Comparison of ENCODE assay signal across 27 cellular contexts in genomic region chr14:61398221-61398620, GRCh38.
DNase-seq lines count a peak whose midpoint lies in the region; ATAC-seq lines count a peak whose summit lies in the region.
"Had no signal": no experiment of that assay in that cellular context is flagged by ENCODE, and none has a peak within 500 bp of the region (broad histone marks: within the 10 kb centered on the region; RNA-seq: fewer than 3 reads in every experiment).

No MANE protein-coding gene starts in this region.

- intact Hi-C loops in activated CD4-positive, alpha-beta T cell treated with anti-CD3 and anti-CD28 coated beads, Interleukin-2, amount 10 ng/mL, durations not matched to agents 24 days and 14 days (cut with micrococcal nuclease): no loop called here

- H3K36me3 Mint-ChIP-seq in activated CD4-positive, alpha-beta T cell treated with anti-CD3 and anti-CD28 coated beads, Interleukin-2, amount 10 ng/mL, durations not matched to agents 24 days and 14 days (ENCODE audit: low read depth): peaks cover 54% of the 10 kb centered on the region
- H3K36me3 Mint-ChIP-seq in stimulated activated naive CD8-positive, alpha-beta T cell treated with anti-CD3 and anti-CD28 coated beads, Interleukin-15, Interleukin-2, amounts not matched to agents 100 ng/mL and 50 ng/mL, for 24 hours (ENCODE audit: low read depth): peaks cover 51% of the 10 kb centered on the region
- H3K36me3 Mint-ChIP-seq in central memory CD8-positive, alpha-beta T cell (ENCODE audit: insufficient read depth): peaks cover 28% of the 10 kb centered on the region
- H3K36me3 Mint-ChIP-seq: naive B cell had no signal

- no peak for DNase-seq in activated CD4-positive, alpha-beta T cell treated with anti-CD3 and anti-CD28 coated beads, Interleukin-2, amount 10 ng/mL, durations not matched to agents 24 days and 14 days
- no peak for DNase-seq in activated CD4-positive, alpha-beta T cell treated with anti-CD3 and anti-CD28 coated beads for 4 hours
- no peak for DNase-seq in stimulated activated naive CD8-positive, alpha-beta T cell treated with anti-CD3 and anti-CD28 coated beads, Interleukin-15, Interleukin-2, amounts not matched to agents 100 U/mL and 50 U/mL, for 24 hours
- no peak for DNase-seq in central memory CD8-positive, alpha-beta T cell (ENCODE audit: low spot score in 2 of 2)
- DNase-seq in NCI-H2171 (lab: John Stamatoyannopoulos, UW): no peak
- DNase-seq in NOMO-1 treated with DMSO at 0.1 percent for 48 hours (lab: John Stamatoyannopoulos, UW; ENCODE audit: unreplicated experiment): no peak
- DNase-seq: activated CD4-positive, alpha-beta T cell treated with anti-CD3 and anti-CD28 coated beads, Interleukin-2, amount 50 U/mL, for 1 hour; activated gamma-delta T cell treated with Interleukin-2 at 50 U/mL for 16 hours; aorta; DMS 273 treated with DMSO at 0.1 percent for 48 hours; effector CD4-positive, alpha-beta T cell; EL; gastrocnemius medialis; lower lobe of right lung; midbrain; naive B cell; NCI-H2107; occipital lobe; Peyer's patch; SHP77; stimulated activated CD4-positive, alpha-beta T cell treated with anti-CD3 and anti-CD28 coated beads, Interleukin-4, amount 100 ng/mL, for 1 hour had no signal

- H3K4me1 Mint-ChIP-seq in activated CD4-positive, alpha-beta T cell treated with anti-CD3 and anti-CD28 coated beads, Interleukin-2, amount 10 ng/mL, durations not matched to agents 24 days and 14 days: peaks cover 66% of the 10 kb centered on the region
- H3K4me1 Mint-ChIP-seq in stimulated activated naive CD8-positive, alpha-beta T cell treated with anti-CD3 and anti-CD28 coated beads, Interleukin-15, Interleukin-2, amounts not matched to agents 100 ng/mL and 50 ng/mL, for 24 hours (ENCODE audit: low read depth): peaks cover 69% of the 10 kb centered on the region
- peaks cover 75% of the 10 kb centered on the region for H3K4me1 Mint-ChIP-seq in central memory CD8-positive, alpha-beta T cell
- H3K4me1 Mint-ChIP-seq: GM23338, naive B cell had no signal

- ATAC-seq in stimulated activated naive CD8-positive, alpha-beta T cell treated with anti-CD3 and anti-CD28 coated beads, Interleukin-15, Interleukin-2, amounts not matched to agents 100 U/mL and 50 U/mL, for 24 hours: no peak
- ATAC-seq in central memory CD8-positive, alpha-beta T cell (replicated peaks; ENCODE audit: extremely low read depth, poor library complexity, severe bottlenecking): no peak
- no peak for ATAC-seq in HG02763 (IDR thresholded peaks at IDR 0.05; ENCODE audit: unreplicated experiment)
- ATAC-seq: gastrocnemius medialis, GM23338, lower lobe of right lung, sciatic nerve had no signal

- H3K4me3 Mint-ChIP-seq in activated CD4-positive, alpha-beta T cell treated with anti-CD3 and anti-CD28 coated beads, Interleukin-2, amount 10 ng/mL, durations not matched to agents 24 days and 14 days: no peak overlapping the region
- H3K4me3 Mint-ChIP-seq in stimulated activated naive CD8-positive, alpha-beta T cell treated with anti-CD3 and anti-CD28 coated beads, Interleukin-15, Interleukin-2, amounts not matched to agents 100 ng/mL and 50 ng/mL, for 24 hours: peak overlapping the region; percentile 35
- peak overlapping the region; percentile 61 for H3K4me3 Mint-ChIP-seq in central memory CD8-positive, alpha-beta T cell
- H3K4me3 Mint-ChIP-seq: CD14-positive monocyte, GM23338, naive B cell, type B pancreatic cell had no signal

- no peaks in the 10 kb centered on the region for H3K27me3 Mint-ChIP-seq in activated CD4-positive, alpha-beta T cell treated with anti-CD3 and anti-CD28 coated beads, Interleukin-2, amount 10 ng/mL, durations not matched to agents 24 days and 14 days
- H3K27me3 Mint-ChIP-seq in stimulated activated naive CD8-positive, alpha-beta T cell treated with anti-CD3 and anti-CD28 coated beads, Interleukin-15, Interleukin-2, amounts not matched to agents 100 ng/mL and 50 ng/mL, for 24 hours: no peaks in the 10 kb centered on the region
- H3K27me3 Mint-ChIP-seq in central memory CD8-positive, alpha-beta T cell: no peaks in the 10 kb centered on the region
- H3K27me3 Mint-ChIP-seq: type B pancreatic cell had no signal

- H3K27ac Mint-ChIP-seq in activated CD4-positive, alpha-beta T cell treated with anti-CD3 and anti-CD28 coated beads, Interleukin-2, amount 10 ng/mL, durations not matched to agents 24 days and 14 days: peak overlapping the region; percentile 41
- H3K27ac Mint-ChIP-seq in stimulated activated naive CD8-positive, alpha-beta T cell treated with anti-CD3 and anti-CD28 coated beads, Interleukin-15, Interleukin-2, amounts not matched to agents 100 ng/mL and 50 ng/mL, for 24 hours: peak overlapping the region; percentile 84
- peak overlapping the region; percentile 92 for H3K27ac Mint-ChIP-seq in central memory CD8-positive, alpha-beta T cell (ENCODE audit: low read depth)
- H3K27ac Mint-ChIP-seq: CD14-positive monocyte, GM23338, naive B cell, type B pancreatic cell had no signal

- H3K9me3 Mint-ChIP-seq in activated CD4-positive, alpha-beta T cell treated with anti-CD3 and anti-CD28 coated beads, Interleukin-2, amount 10 ng/mL, durations not matched to agents 24 days and 14 days: no peaks in the 10 kb centered on the region
- no peaks in the 10 kb centered on the region for H3K9me3 Mint-ChIP-seq in stimulated activated naive CD8-positive, alpha-beta T cell treated with anti-CD3 and anti-CD28 coated beads, Interleukin-15, Interleukin-2, amounts not matched to agents 100 ng/mL and 50 ng/mL, for 24 hours
- no peaks in the 10 kb centered on the region for H3K9me3 Mint-ChIP-seq in central memory CD8-positive, alpha-beta T cell
- H3K9me3 Mint-ChIP-seq: CD14-positive monocyte, GM23338, naive B cell, type B pancreatic cell had no signal

Comparison
In these comparisons a context has a peak if more than half of its experiments do, and no peak if none do; other contexts are left out.
1. H3K27ac Mint-ChIP-seq: peak in every context shown above with its lines; median percentile 92 in central memory CD8-positive, alpha-beta T cell; 84 in stimulated activated naive CD8-positive, alpha-beta T cell treated with anti-CD3 and anti-CD28 coated beads, Interleukin-15, Interleukin-2, amounts not matched to agents 100 ng/mL and 50 ng/mL, for 24 hours; 41 in activated CD4-positive, alpha-beta T cell treated with anti-CD3 and anti-CD28 coated beads, Interleukin-2, amount 10 ng/mL, durations not matched to agents 24 days and 14 days.